ENCODE assay signal across 14 cellular contexts in the genomic region with DNA sequence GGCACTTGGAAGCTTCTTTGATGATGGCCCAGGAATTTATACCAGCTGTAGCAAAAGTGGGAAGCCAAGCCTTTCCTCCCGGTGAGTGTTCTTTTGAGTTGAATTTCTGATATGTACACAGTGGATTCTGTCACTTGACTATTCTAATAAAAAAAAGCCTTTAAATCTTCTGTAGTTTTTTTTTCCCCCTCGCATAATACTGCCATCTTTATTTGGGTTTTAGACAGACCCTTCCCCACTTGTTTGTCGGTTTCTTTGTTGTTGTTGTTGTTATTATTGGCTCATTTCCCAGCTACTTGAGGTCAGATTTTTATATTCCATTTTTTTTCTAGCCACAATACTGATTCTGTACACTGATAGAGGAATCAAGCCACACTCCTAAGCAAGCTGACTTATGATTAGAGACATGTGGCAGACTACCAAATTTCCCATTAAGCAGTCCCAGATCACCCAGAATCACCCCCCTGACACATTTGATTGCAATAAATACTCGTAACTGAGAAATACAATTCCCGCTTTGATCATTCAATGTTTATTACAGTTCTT. TPM values are rescaled to one million over a fixed set of nuclear protein-coding genes. Genes with fewer than 3 reads are reported as not detected.
DNase-seq lines count a peak whose midpoint lies in the region; ATAC-seq and TF ChIP-seq lines count a peak whose summit lies in the region.
"Had no signal": no experiment of that assay in that cellular context is flagged by ENCODE, and none has a peak within 500 bp of the region (broad histone marks: within the 10 kb centered on the region; RNA-seq: fewer than 3 reads in every experiment).

No MANE protein-coding gene starts in this region.

- CTCF ChIA-PET in T-cell (lab: Charles Lee): no interaction called here

- H3K9ac ChIP-seq in rectal smooth muscle tissue (ENCODE audit: low read length): no peak overlapping the region
- H3K9ac ChIP-seq: neural progenitor cell had no signal

- peaks cover 0 to 5% (median 0%) of the 10 kb centered on the region in 4 donors for H3K36me3 ChIP-seq in esophagus muscularis mucosa
- H3K36me3 ChIP-seq in rectal smooth muscle tissue (ENCODE audit: control insufficient read depth, insufficient read depth, low read length): no peaks in the 10 kb centered on the region
- H3K36me3 ChIP-seq: neural progenitor cell had no signal

- ATAC-seq in GM21423 (IDR thresholded peaks at IDR 0.05; ENCODE audit: unreplicated experiment) (no peak), HG03045 (IDR thresholded peaks at IDR 0.05; ENCODE audit: unreplicated experiment) (no peak), T-cell (replicated peaks in 1 of 4) (no peak)

- H3K27ac ChIP-seq in esophagus muscularis mucosa (replicated peaks in 1 of 4): peak overlapping the region; percentile 59 to 69 (median 64)
- H3K27ac ChIP-seq in rectal smooth muscle tissue (ENCODE audit: low read depth, low read length): peak overlapping the region; percentile 56
- H3K27ac ChIP-seq: neural progenitor cell had no signal

- no peak for TF ChIP-seq POLR2A in esophagus muscularis mucosa (IDR thresholded peaks at IDR 0.05; ENCODE audit: low read depth)

- H3K4me3 ChIP-seq in esophagus muscularis mucosa (no peak overlapping the region), rectal smooth muscle tissue (ENCODE audit: low read length) (no peak overlapping the region)
- H3K4me3 ChIP-seq: neural progenitor cell had no signal

- intact Hi-C loops in esophagus muscularis mucosa (cut with DNase I): no loop called here

- no peak overlapping the region for H3K27ac Mint-ChIP-seq in T-cell
- H3K27ac Mint-ChIP-seq: activated naive CD8-positive, alpha-beta T cell; neural progenitor cell had no signal

- H3K4me1 ChIP-seq in esophagus muscularis mucosa (peaks cover 55 to 62% (median 60%) of the 10 kb centered on the region in 4 donors), rectal smooth muscle tissue (ENCODE audit: control insufficient read depth, insufficient read depth, low read length) (peaks cover 24% of the 10 kb centered on the region)

- peaks cover 0 to 5% (median 0%) of the 10 kb centered on the region in 4 donors for H3K9me3 ChIP-seq in esophagus muscularis mucosa

- H3K27me3 Mint-ChIP-seq in T-cell: peaks cover under 1 to 2% of the 10 kb centered on the region in 2 donors
- H3K27me3 Mint-ChIP-seq: activated naive CD8-positive, alpha-beta T cell had no signal

- TF ChIP-seq EP300 in esophagus muscularis mucosa (IDR thresholded peaks at IDR 0.05): no peak

- WGBS in esophagus muscularis mucosa: 43% methylated on average over 5 of the region's 5 CpGs

- H3K4me1 Mint-ChIP-seq in T-cell: no peaks in the 10 kb centered on the region

- DNase-seq in DMS79 treated with DMSO at 0.1 percent for 48 hours (lab: John Stamatoyannopoulos, UW) (peak; percentile 90), NCI-H1105 treated with DMSO at 0.1 percent for 48 hours (lab: John Stamatoyannopoulos, UW) (peak; percentile 98), esophagus muscularis mucosa (ENCODE audit: extremely low spot score) (no peak), anterior cingulate cortex (lab: John Stamatoyannopoulos, UW) (no peak), T-cell (no peak)
- DNase-seq: cortex of kidney, left cardiac atrium, NCI-H526 treated with DMSO at 0.1 percent for 48 hours, SHP77 had no signal

- H3K27me3 ChIP-seq in esophagus muscularis mucosa (no peaks in the 10 kb centered on the region), rectal smooth muscle tissue (ENCODE audit: control insufficient read depth, insufficient read depth, low read length) (no peaks in the 10 kb centered on the region)
- H3K27me3 ChIP-seq: neural progenitor cell had no signal

- H3K4me3 Mint-ChIP-seq in T-cell: no peak overlapping the region
- H3K4me3 Mint-ChIP-seq: activated naive CD8-positive, alpha-beta T cell; neural progenitor cell had no signal

- no peak for TF ChIP-seq CTCF in esophagus muscularis mucosa (IDR thresholded peaks at IDR 0.05)

- POLR2A ChIA-PET in T-cell (lab: Charles Lee): no interaction called here

- H3K36me3 Mint-ChIP-seq in T-cell: no peaks in the 10 kb centered on the region
- H3K36me3 Mint-ChIP-seq: activated naive CD8-positive, alpha-beta T cell had no signal

- no peaks in the 10 kb centered on the region for H3K9me3 Mint-ChIP-seq in T-cell

RNA-seq across cellular contexts. Expression of a gene that starts 26.6 kb away (rescaled TPM):
- total RNA-seq in esophagus muscularis mucosa (10 to 100 TPM; 10.8 to 23.5 (median 14.3) TPM), T-cell (under 1 TPM in 1 of 5 donors, not detected in 4; 0.29 TPM)

Comparison
In these comparisons a context has a peak if more than half of its experiments do, and no peak if none do; other contexts are left out.
1. DNase-seq: peak in DMS79 treated with DMSO at 0.1 percent for 48 hours (single experiment) and NCI-H1105 treated with DMSO at 0.1 percent for 48 hours (single experiment); none in esophagus muscularis mucosa (single experiment), anterior cingulate cortex (0 of 58) and T-cell (0 of 34).
2. RNA of a gene that starts 26.6 kb away (total RNA-seq): 10.8 to 23.5 TPM in esophagus muscularis mucosa; 0.29 TPM in T-cell; every median in the first group is over 4 times any median in the second.